In the genomic region with DNA sequence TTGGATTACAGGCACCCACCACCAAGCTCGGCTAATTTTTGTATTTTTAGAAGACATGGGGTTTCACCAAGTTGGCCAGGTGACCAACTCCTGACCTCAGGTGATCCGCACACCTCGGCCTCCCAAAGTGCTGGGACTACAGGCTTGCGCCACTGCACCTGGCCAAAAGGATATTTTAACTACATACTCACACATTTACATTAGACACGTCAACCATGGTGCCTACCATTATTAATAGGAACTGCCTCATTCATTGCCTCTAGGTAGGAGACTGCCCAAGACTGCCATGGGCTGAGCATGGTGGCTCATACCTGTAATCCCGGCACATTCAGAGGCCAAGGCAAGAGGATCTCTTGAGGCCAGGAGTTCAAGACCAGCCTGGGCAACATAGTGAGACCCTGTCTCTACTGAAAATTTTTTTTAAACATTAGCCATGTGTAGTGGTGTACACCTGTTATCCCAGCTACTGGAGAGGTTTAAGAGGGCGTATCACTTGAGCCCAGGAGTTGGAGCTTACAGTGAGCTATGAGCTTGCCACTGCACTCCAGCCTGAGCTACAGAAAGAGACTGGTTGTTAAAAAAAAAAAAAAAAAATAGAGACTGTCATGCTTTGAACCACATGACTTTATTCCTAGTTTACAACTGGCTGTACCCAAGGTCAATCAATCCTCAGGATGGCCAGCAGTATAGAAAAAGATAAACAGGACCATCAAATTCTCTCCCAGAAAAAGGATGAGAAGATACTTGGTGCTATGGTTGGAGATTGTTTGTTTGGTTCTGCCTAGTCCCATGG, we compare ENCODE assay signal across 15 cellular contexts. TPM values are rescaled to one million over a fixed set of nuclear protein-coding genes. Genes with fewer than 3 reads are reported as not detected.
DNase-seq lines count a peak whose midpoint lies in the region; ATAC-seq and TF ChIP-seq lines count a peak whose summit lies in the region.
"Had no signal": no experiment of that assay in that cellular context is flagged by ENCODE, and none has a peak within 500 bp of the region (broad histone marks: within the 10 kb centered on the region; RNA-seq: fewer than 3 reads in every experiment).

No MANE protein-coding gene starts in this region.

- H3K9me3 ChIP-seq in SK-N-MC (ENCODE audit: low read depth, low read length) (no peaks in the 10 kb centered on the region), uterus (no peaks in the 10 kb centered on the region)
- H3K9me3 ChIP-seq: testis had no signal

- no peak overlapping the region for H3K4me3 ChIP-seq in GM23338
- no peak overlapping the region; the same call in 1 of the 2 replicates for H3K4me3 ChIP-seq in SK-N-MC
- no peak overlapping the region for H3K4me3 ChIP-seq in mesendoderm (ENCODE audit: low read length)
- H3K4me3 ChIP-seq in uterus = no peak overlapping the region
- H3K4me3 ChIP-seq: skin epidermis, testis had no signal

- TF ChIP-seq CTCF in CD14-positive monocyte (IDR thresholded peaks at IDR 0.05) (no peak), GM23338 (conservative IDR thresholded peaks at IDR 0.05; ENCODE audit: low read depth in 2 of 2) (no peak), uterus (IDR thresholded peaks at IDR 0.05) (no peak)

- WGBS in mesendoderm (ENCODE audit: extremely low coverage, insufficient coverage, low lambda C conversion rate) = no CpG with 5 or more reads among the region's 7 CpGs

- DNase-seq in CD14-positive monocyte (ENCODE audit: low spot score) = no peak
- no peak for DNase-seq in GM23338 (ENCODE audit: low spot score)
- no peak for DNase-seq in SK-N-MC (ENCODE audit: low read depth, low spot score)
- no peak for DNase-seq in mesendoderm
- DNase-seq in NOMO-1 (lab: John Stamatoyannopoulos, UW; ENCODE audit: unreplicated experiment in 2 of 2) = no peak
- DNase-seq in uterus = no peak
- DNase-seq in effector memory CD8-positive, alpha-beta T cell = no peak
- DNase-seq: activated B cell treated with CpG ODN at 0.5 μM for 24 hours; activated naive CD4-positive, alpha-beta T cell; NCI-H1105 treated with DMSO at 0.1 percent for 48 hours; stimulated activated CD4-positive, alpha-beta T cell treated with anti-CD3 and anti-CD28 coated beads, Interleukin-4, amount 100 ng/mL, for 4 hours had no signal

- H3K27me3 Mint-ChIP-seq in CD14-positive monocyte (ENCODE audit: low read depth in 3 of 3) = no peaks in the 10 kb centered on the region
- H3K27me3 Mint-ChIP-seq in GM23338 (ENCODE audit: insufficient read depth, low read depth, poor library complexity) = no peaks in the 10 kb centered on the region
- no peaks in the 10 kb centered on the region for H3K27me3 Mint-ChIP-seq in effector memory CD8-positive, alpha-beta T cell
- H3K27me3 Mint-ChIP-seq: activated B cell treated with CpG ODN at 0.5 μM for 24 hours had no signal

- H3K4ac ChIP-seq in mesendoderm (ENCODE audit: low read depth, low read length) = no peak overlapping the region

- no peak overlapping the region for H2BK5ac ChIP-seq in mesendoderm (ENCODE audit: low read length)

- H3K27ac ChIP-seq in GM23338 (ENCODE audit: low read depth) (peak overlapping the region; percentile 24; the same call in 1 of the 2 replicates), SK-N-MC (peak overlapping the region; percentile 94), mesendoderm (ENCODE audit: low read depth, low read length) (no peak overlapping the region), uterus (peak overlapping the region in 1 of 2 donors; percentile 74)
- H3K27ac ChIP-seq: parathyroid adenoma, testis had no signal

- H3F3A ChIP-seq in GM23338 (replicated peaks; ENCODE audit: low read depth) = no peaks in the 10 kb centered on the region

- no peak overlapping the region for H3K9ac ChIP-seq in SK-N-MC (ENCODE audit: insufficient read length)
- no peak overlapping the region for H3K9ac ChIP-seq in mesendoderm (ENCODE audit: low read length)
- H3K9ac ChIP-seq: parathyroid adenoma had no signal

- H3K9me2 ChIP-seq in GM23338 (ENCODE audit: insufficient read depth) = 0 out of 2 replicates have a peak, but pooled peaks cover 8% of the 10 kb centered on the region

- H2BK120ac ChIP-seq in mesendoderm (ENCODE audit: low read depth, low read length) = peak overlapping the region; percentile 3

- no peaks in the 10 kb centered on the region for H3K79me1 ChIP-seq in mesendoderm (ENCODE audit: low read length)

- H3K4me1 Mint-ChIP-seq in CD14-positive monocyte (peaks cover 28% of the 10 kb centered on the region), GM23338 (peaks cover 25% of the 10 kb centered on the region)
- no peaks in the 10 kb centered on the region for H3K4me1 Mint-ChIP-seq in effector memory CD8-positive, alpha-beta T cell (ENCODE audit: low read depth in 2 of 2)

- ATAC-seq in GM23338 = no peak; the same call in 1 of the 3 replicates
- no peak for ATAC-seq in GM21526 (IDR thresholded peaks at IDR 0.05; ENCODE audit: low FRiP score, unreplicated experiment)
- ATAC-seq in effector memory CD8-positive, alpha-beta T cell (replicated peaks) = no peak

- intact Hi-C loops in CD14-positive monocyte (cut with micrococcal nuclease) = loop anchor here in 1 of 2 donors (2.0 kb wide), 1 partner anchor 29 kb away; no protein-coding TSS in a partner anchor
- intact Hi-C loops in uterus (cut with DNase I; ENCODE audit: low total_unique reads) = no loop called here

- H4K8ac ChIP-seq in mesendoderm (ENCODE audit: low read depth, low read length) = no peak overlapping the region

- H3K18ac ChIP-seq in mesendoderm (ENCODE audit: low read length) = peak overlapping the region; percentile 42

- H3K4me2 ChIP-seq in GM23338 (no peak overlapping the region), mesendoderm (ENCODE audit: low read length) (no peak overlapping the region)

- H3K9me3 Mint-ChIP-seq in CD14-positive monocyte (peaks cover 0 to 1% (median 0%) of the 10 kb centered on the region in 7 donors), GM23338 (no peaks in the 10 kb centered on the region)
- no peaks in the 10 kb centered on the region for H3K9me3 Mint-ChIP-seq in effector memory CD8-positive, alpha-beta T cell
- H3K9me3 Mint-ChIP-seq: activated B cell treated with CpG ODN at 0.5 μM for 24 hours had no signal

- TF ChIP-seq POLR2A in uterus (IDR thresholded peaks at IDR 0.05) = no peak

- H3K36me3 Mint-ChIP-seq in CD14-positive monocyte (no peaks in the 10 kb centered on the region), GM23338 (ENCODE audit: low read depth) (no peaks in the 10 kb centered on the region)
- peaks cover 1% of the 10 kb centered on the region for H3K36me3 Mint-ChIP-seq in effector memory CD8-positive, alpha-beta T cell (ENCODE audit: insufficient read depth)

- no peak overlapping the region for H2BK15ac ChIP-seq in mesendoderm (replicated peaks; ENCODE audit: low read depth)

- H2AFZ ChIP-seq in GM23338 = no peak overlapping the region
- H2AFZ ChIP-seq: parathyroid adenoma had no signal

- H4K5ac ChIP-seq in mesendoderm (ENCODE audit: low read length) = no peak overlapping the region

- H3K23ac ChIP-seq in mesendoderm (ENCODE audit: low read length) = no peak overlapping the region

- H4K20me1 ChIP-seq in GM23338 (replicated peaks; ENCODE audit: insufficient read depth) = no peaks in the 10 kb centered on the region

- H2AK5ac ChIP-seq in mesendoderm (ENCODE audit: low read length) = no peak overlapping the region

- H3K4me3 Mint-ChIP-seq in CD14-positive monocyte (no peak overlapping the region), GM23338 (no peak overlapping the region)
- H3K4me3 Mint-ChIP-seq in effector memory CD8-positive, alpha-beta T cell = no peak overlapping the region

- H3K4me1 ChIP-seq in GM23338 (ENCODE audit: insufficient read depth) = peaks cover 28% of the 10 kb centered on the region
- H3K4me1 ChIP-seq in mesendoderm (ENCODE audit: control insufficient read depth, low read depth, low read length) = peaks cover 11% of the 10 kb centered on the region
- peaks cover 0 to 10% of the 10 kb centered on the region in 2 donors for H3K4me1 ChIP-seq in uterus

- H3K79me2 ChIP-seq in GM23338 (replicated peaks; ENCODE audit: insufficient read depth) (no peaks in the 10 kb centered on the region), mesendoderm (ENCODE audit: control insufficient read depth, insufficient read depth, low read length) (no peaks in the 10 kb centered on the region)
- H3K79me2 ChIP-seq: parathyroid adenoma had no signal

- no peaks in the 10 kb centered on the region for H3K27me3 ChIP-seq in GM23338 (ENCODE audit: insufficient read depth)
- H3K27me3 ChIP-seq in mesendoderm (ENCODE audit: insufficient read depth, low read length, poor library complexity) = no peaks in the 10 kb centered on the region
- H3K27me3 ChIP-seq in uterus = no peaks in the 10 kb centered on the region
- H3K27me3 ChIP-seq: testis had no signal

- peak overlapping the region; percentile 22 for H3K56ac ChIP-seq in mesendoderm (ENCODE audit: low read length)

- no peaks in the 10 kb centered on the region for H3K36me3 ChIP-seq in GM23338 (ENCODE audit: insufficient read depth)
- no peaks in the 10 kb centered on the region for H3K36me3 ChIP-seq in SK-N-MC (ENCODE audit: insufficient read depth, low read length)
- no peaks in the 10 kb centered on the region for H3K36me3 ChIP-seq in mesendoderm (ENCODE audit: control insufficient read depth, insufficient read depth, low read length)
- no peaks in the 10 kb centered on the region for H3K36me3 ChIP-seq in uterus

- peak overlapping the region; percentile 23 to 94 (median 92) for H3K27ac Mint-ChIP-seq in CD14-positive monocyte
- H3K27ac Mint-ChIP-seq in GM23338 = no peak overlapping the region
- no peak overlapping the region for H3K27ac Mint-ChIP-seq in effector memory CD8-positive, alpha-beta T cell

TF ChIP-seq in GM23338, 12 proteins besides CTCF, POLR2A, EP300 and RAD21 (continues in another document):
- TF ChIP-seq, protein P1, sequence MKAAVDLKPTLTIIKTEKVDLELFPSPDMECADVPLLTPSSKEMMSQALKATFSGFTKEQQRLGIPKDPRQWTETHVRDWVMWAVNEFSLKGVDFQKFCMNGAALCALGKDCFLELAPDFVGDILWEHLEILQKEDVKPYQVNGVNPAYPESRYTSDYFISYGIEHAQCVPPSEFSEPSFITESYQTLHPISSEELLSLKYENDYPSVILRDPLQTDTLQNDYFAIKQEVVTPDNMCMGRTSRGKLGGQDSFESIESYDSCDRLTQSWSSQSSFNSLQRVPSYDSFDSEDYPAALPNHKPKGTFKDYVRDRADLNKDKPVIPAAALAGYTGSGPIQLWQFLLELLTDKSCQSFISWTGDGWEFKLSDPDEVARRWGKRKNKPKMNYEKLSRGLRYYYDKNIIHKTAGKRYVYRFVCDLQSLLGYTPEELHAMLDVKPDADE (IDR thresholded peaks at IDR 0.05) = no peak
- no peak for TF ChIP-seq EZH2phosphoT487 (IDR thresholded peaks at IDR 0.05; ENCODE audit: unreplicated experiment)
- TF ChIP-seq POLR2AphosphoS5 (IDR thresholded peaks at IDR 0.05; ENCODE audit: low read depth) = no peak
- TF ChIP-seq ZNF114 (CRISPR knock-in tag; IDR thresholded peaks at IDR 0.05) = no peak
- TF ChIP-seq STAT1 (IDR thresholded peaks at IDR 0.05; ENCODE audit: unreplicated experiment) = no peak

RNA-seq across cellular contexts. Expression of a gene that starts 31.1 kb away (rescaled TPM):
- polyA plus RNA-seq in CD14-positive monocyte (1 to 10 TPM; 1.4 to 2.0 TPM), GM23338 (2016; fragmentation: Nextera tagmentation; extraction: Ambion mirVana) (6.3 TPM in 2 replicates)
- total RNA-seq in GM23338 (2014; rRNA removed; shearing (Covaris generic)) = 27.0 and 28.2 TPM in 2 replicates
- polyA plus RNA-seq in mesendoderm (2013, experiment 1 of 2) = 22.2 TPM
- 22.5 TPM for polyA plus RNA-seq in mesendoderm (2013, experiment 2 of 2)
- 10 to 100 TPM; 14.3 to 71.4 (median 33.8) TPM for total RNA-seq in uterus

Comparison
In these comparisons a context has a peak if more than half of its experiments do, and no peak if none do; other contexts are left out.
1. H3K27ac Mint-ChIP-seq: peak in CD14-positive monocyte (7 of 7); none in GM23338 (single experiment) and effector memory CD8-positive, alpha-beta T cell (0 of 2).